In genomic region chr21:28181730-28182129, GRCh38 we compare ENCODE assay signal across 35 cellular contexts.
"Had no signal": no experiment of that assay in that cellular context is flagged by ENCODE, and none has a peak within 500 bp of the region (broad histone marks: within the 10 kb centered on the region; RNA-seq: fewer than 3 reads in every experiment).

No MANE protein-coding gene starts in this region.

- H3K4me3 ChIP-seq: MG63 had no signal

- H3K36me3 ChIP-seq: MG63 had no signal

- H3K27me3 ChIP-seq: MG63 had no signal

- DNase-seq: Karpas-422, Kasumi-1, KG1, MG63, MM.1S, NCI-H1048, NCI-H1092, NCI-H1092 treated with DMSO at 0.1 percent for 48 hours, NCI-H1105, NCI-H1105 treated with DMSO at 0.1 percent for 48 hours, NCI-H1417, NCI-H1417 treated with DMSO at 0.1 percent for 48 hours, NCI-H1436, NCI-H1436 treated with DMSO at 0.1 percent for 48 hours, NCI-H146, NCI-H1694, NCI-H1694 treated with DMSO at 0.1 percent for 48 hours, NCI-H187, NCI-H187 treated with DMSO at 0.1 percent for 48 hours, NCI-H1930, NCI-H2029, NCI-H2029 treated with DMSO at 0.1 percent for 48 hours, NCI-H2081, NCI-H2081 treated with DMSO at 0.1 percent for 48 hours, NCI-H2107, NCI-H2171, NCI-H2171 treated with DMSO at 0.1 percent for 48 hours, NCI-H2227 treated with DMSO at 0.1 percent for 48 hours, NCI-H226, NCI-H345, NCI-H446, NCI-H446 treated with DMSO at 0.1 percent for 48 hours, NCI-H510A, NCI-H510A treated with DMSO at 0.1 percent for 48 hours had no signal

- H3K4me2 ChIP-seq: KMS-11 had no signal

- H3K27ac ChIP-seq: KMS-11 had no signal

- H3K9ac ChIP-seq: KMS-11 had no signal
